Comparison of ENCODE assay signal across 21 cellular contexts in genomic region chr11:2583605-2583958, GRCh38.
DNase-seq lines count a peak whose midpoint lies in the region; ATAC-seq and TF ChIP-seq lines count a peak whose summit lies in the region.
"Had no signal": no experiment of that assay in that cellular context is flagged by ENCODE, and none has a peak within 500 bp of the region (broad histone marks: within the 10 kb centered on the region; RNA-seq: fewer than 3 reads in every experiment).

No MANE protein-coding gene starts in this region.

- intact Hi-C loops in activated CD4-positive, alpha-beta T cell treated with anti-CD3 and anti-CD28 coated beads for 36 hours (cut with DNase I, micrococcal nuclease): no loop called here
- intact Hi-C loops in posterior vena cava (cut with DNase I): no loop called here

- H3K4me3 ChIP-seq in H7 (ENCODE audit: insufficient read depth, low read depth, low read length): no peak overlapping the region
- no peak overlapping the region for H3K4me3 ChIP-seq in endodermal cell (ENCODE audit: low read length)
- H3K4me3 ChIP-seq: coronary artery, pancreas, skin epidermis, vagina had no signal

- in situ Hi-C loops in GM13976 (cut with MboI; ENCODE audit: low sequenced_read_pairs, unreplicated experiment): no loop called here

- POLR2A ChIA-PET in activated CD4-positive, alpha-beta T cell treated with anti-CD3 and anti-CD28 coated beads for 36 hours (lab: Charles Lee): no interaction called here

- H3K36me3 Mint-ChIP-seq in activated CD4-positive, alpha-beta T cell treated with anti-CD3 and anti-CD28 coated beads for 36 hours (ENCODE audit: low read depth): no peaks in the 10 kb centered on the region
- no peaks in the 10 kb centered on the region for H3K36me3 Mint-ChIP-seq in endodermal cell (ENCODE audit: low read depth)

- H3K9me3 Mint-ChIP-seq in activated CD4-positive, alpha-beta T cell treated with anti-CD3 and anti-CD28 coated beads for 36 hours (ENCODE audit: low read depth): no peaks in the 10 kb centered on the region
- no peaks in the 10 kb centered on the region for H3K9me3 Mint-ChIP-seq in endodermal cell
- H3K9me3 Mint-ChIP-seq: activated CD4-positive, alpha-beta T cell treated with anti-CD3 and anti-CD28 coated beads, Interleukin-2, amount 10 ng/mL, durations not matched to agents 24 days and 14 days; activated naive CD8-positive, alpha-beta T cell treated with anti-CD3 and anti-CD28 coated beads, Interleukin-2, amount 50 U/mL, for 24 hours; memory B cell had no signal

- H3K9me3 ChIP-seq in endodermal cell (ENCODE audit: control insufficient read depth, low read length): no peaks in the 10 kb centered on the region
- H3K9me3 ChIP-seq: pancreas, vagina had no signal

- WGBS in endodermal cell (ENCODE audit: insufficient coverage in 1 of 2, insufficient read length in 1 of 2), 2 experiments: 89 to 94% methylated on average over 3 to 6 of the region's 6 CpGs

- DNase-seq in activated CD4-positive, alpha-beta T cell treated with anti-CD3 and anti-CD28 coated beads for 36 hours: peak; percentile 3
- no peak for DNase-seq in activated CD4-positive, alpha-beta T cell treated with anti-CD3 and anti-CD28 coated beads for 1 hour
- DNase-seq in H7 (peak; percentile 39), endodermal cell (peak; percentile 27), posterior vena cava (ENCODE audit: low spot score) (peak; percentile 37), GM13976 (ENCODE audit: low spot score) (no peak), HT-29 (ENCODE audit: low spot score) (no peak)
- DNase-seq: activated CD4-positive, alpha-beta T cell treated with anti-CD3 and anti-CD28 coated beads, Interleukin-2, amount 10 ng/mL, durations not matched to agents 24 days and 14 days; brain microvascular endothelial cell; DMS153; KBM-7; NCI-H187 treated with DMSO at 0.1 percent for 48 hours; stimulated activated CD4-positive, alpha-beta T cell treated with anti-CD3 and anti-CD28 coated beads, Interleukin-4, amount 100 ng/mL, for 24 hours had no signal

- no peak overlapping the region for H3K9ac ChIP-seq in endodermal cell (ENCODE audit: extremely low read depth, low read length, poor library complexity, severe bottlenecking)

- no peak overlapping the region for H3K27ac Mint-ChIP-seq in activated CD4-positive, alpha-beta T cell treated with anti-CD3 and anti-CD28 coated beads for 36 hours
- no peak overlapping the region for H3K27ac Mint-ChIP-seq in endodermal cell
- H3K27ac Mint-ChIP-seq: activated CD4-positive, alpha-beta T cell treated with anti-CD3 and anti-CD28 coated beads, Interleukin-2, amount 10 ng/mL, durations not matched to agents 24 days and 14 days; activated naive CD8-positive, alpha-beta T cell treated with anti-CD3 and anti-CD28 coated beads, Interleukin-2, amount 50 U/mL, for 24 hours; memory B cell had no signal

- H3K4me3 Mint-ChIP-seq in activated CD4-positive, alpha-beta T cell treated with anti-CD3 and anti-CD28 coated beads for 36 hours: no peak overlapping the region
- no peak overlapping the region for H3K4me3 Mint-ChIP-seq in endodermal cell
- H3K4me3 Mint-ChIP-seq: activated CD4-positive, alpha-beta T cell treated with anti-CD3 and anti-CD28 coated beads, Interleukin-2, amount 10 ng/mL, durations not matched to agents 24 days and 14 days; activated naive CD8-positive, alpha-beta T cell treated with anti-CD3 and anti-CD28 coated beads, Interleukin-2, amount 50 U/mL, for 24 hours; memory B cell had no signal

- TF ChIP-seq CTCF in endodermal cell (conservative IDR thresholded peaks at IDR 0.05) (no peak), GM13976 (IDR thresholded peaks at IDR 0.05; ENCODE audit: borderline replicate concordance, control extremely low read depth, extremely low read depth, insufficient read depth, missing control alignments) (no peak)

- no peak for ATAC-seq in activated CD4-positive, alpha-beta T cell treated with anti-CD3 and anti-CD28 coated beads for 36 hours
- ATAC-seq in GM21786 (IDR thresholded peaks at IDR 0.05; ENCODE audit: unreplicated experiment): no peak
- ATAC-seq: activated naive CD8-positive, alpha-beta T cell treated with anti-CD3 and anti-CD28 coated beads, Interleukin-2, amount 50 U/mL, for 24 hours; pancreas had no signal

- H3K36me3 ChIP-seq in H7 (replicated peaks; ENCODE audit: control insufficient read depth, insufficient read depth, low read length): no peaks in the 10 kb centered on the region
- no peaks in the 10 kb centered on the region for H3K36me3 ChIP-seq in endodermal cell (ENCODE audit: control insufficient read depth, insufficient read depth, low read length)
- H3K36me3 ChIP-seq: brain microvascular endothelial cell, pancreas, vagina had no signal

- CTCF ChIA-PET in activated CD4-positive, alpha-beta T cell treated with anti-CD3 and anti-CD28 coated beads for 36 hours (lab: Charles Lee): no interaction called here

- no peaks in the 10 kb centered on the region for H3K27me3 Mint-ChIP-seq in activated CD4-positive, alpha-beta T cell treated with anti-CD3 and anti-CD28 coated beads for 36 hours
- peaks cover 57% of the 10 kb centered on the region for H3K27me3 Mint-ChIP-seq in endodermal cell (ENCODE audit: insufficient read depth)
- H3K27me3 Mint-ChIP-seq: activated CD4-positive, alpha-beta T cell treated with anti-CD3 and anti-CD28 coated beads, Interleukin-2, amount 10 ng/mL, durations not matched to agents 24 days and 14 days; activated naive CD8-positive, alpha-beta T cell treated with anti-CD3 and anti-CD28 coated beads, Interleukin-2, amount 50 U/mL, for 24 hours; memory B cell had no signal

- H3K4me1 Mint-ChIP-seq in activated CD4-positive, alpha-beta T cell treated with anti-CD3 and anti-CD28 coated beads for 36 hours: no peaks in the 10 kb centered on the region
- peaks cover 6% of the 10 kb centered on the region for H3K4me1 Mint-ChIP-seq in endodermal cell
- H3K4me1 Mint-ChIP-seq: activated CD4-positive, alpha-beta T cell treated with anti-CD3 and anti-CD28 coated beads, Interleukin-2, amount 10 ng/mL, durations not matched to agents 24 days and 14 days; activated naive CD8-positive, alpha-beta T cell treated with anti-CD3 and anti-CD28 coated beads, Interleukin-2, amount 50 U/mL, for 24 hours; memory B cell had no signal

- no peak overlapping the region for H3K27ac ChIP-seq in endodermal cell (ENCODE audit: low read depth, low read length)
- H3K27ac ChIP-seq: brain microvascular endothelial cell, C4-2B, coronary artery, pancreas, skin epidermis, vagina had no signal

- H3K27me3 ChIP-seq in H7 (ENCODE audit: control insufficient read depth, insufficient read depth, low read length): peaks cover 4% of the 10 kb centered on the region
- H3K27me3 ChIP-seq in endodermal cell (ENCODE audit: control insufficient read depth, insufficient read depth, low read length, poor library complexity, severe bottlenecking): peaks cover 20% of the 10 kb centered on the region
- H3K27me3 ChIP-seq: brain microvascular endothelial cell, pancreas, vagina had no signal

- H3K4me1 ChIP-seq in endodermal cell (ENCODE audit: control insufficient read depth, insufficient read depth, low read length): peaks cover 7% of the 10 kb centered on the region
- H3K4me1 ChIP-seq: pancreas, vagina had no signal

Comparison
In these comparisons a context has a peak if more than half of its experiments do, and no peak if none do; other contexts are left out.
1. DNase-seq: peak in activated CD4-positive, alpha-beta T cell treated with anti-CD3 and anti-CD28 coated beads for 36 hours (single experiment), H7 (single experiment), endodermal cell (single experiment) and posterior vena cava (single experiment); none in activated CD4-positive, alpha-beta T cell treated with anti-CD3 and anti-CD28 coated beads for 1 hour (single experiment), GM13976 (single experiment) and HT-29 (single experiment).